Comparison of ENCODE assay signal across 1 cellular context in the genomic region with DNA sequence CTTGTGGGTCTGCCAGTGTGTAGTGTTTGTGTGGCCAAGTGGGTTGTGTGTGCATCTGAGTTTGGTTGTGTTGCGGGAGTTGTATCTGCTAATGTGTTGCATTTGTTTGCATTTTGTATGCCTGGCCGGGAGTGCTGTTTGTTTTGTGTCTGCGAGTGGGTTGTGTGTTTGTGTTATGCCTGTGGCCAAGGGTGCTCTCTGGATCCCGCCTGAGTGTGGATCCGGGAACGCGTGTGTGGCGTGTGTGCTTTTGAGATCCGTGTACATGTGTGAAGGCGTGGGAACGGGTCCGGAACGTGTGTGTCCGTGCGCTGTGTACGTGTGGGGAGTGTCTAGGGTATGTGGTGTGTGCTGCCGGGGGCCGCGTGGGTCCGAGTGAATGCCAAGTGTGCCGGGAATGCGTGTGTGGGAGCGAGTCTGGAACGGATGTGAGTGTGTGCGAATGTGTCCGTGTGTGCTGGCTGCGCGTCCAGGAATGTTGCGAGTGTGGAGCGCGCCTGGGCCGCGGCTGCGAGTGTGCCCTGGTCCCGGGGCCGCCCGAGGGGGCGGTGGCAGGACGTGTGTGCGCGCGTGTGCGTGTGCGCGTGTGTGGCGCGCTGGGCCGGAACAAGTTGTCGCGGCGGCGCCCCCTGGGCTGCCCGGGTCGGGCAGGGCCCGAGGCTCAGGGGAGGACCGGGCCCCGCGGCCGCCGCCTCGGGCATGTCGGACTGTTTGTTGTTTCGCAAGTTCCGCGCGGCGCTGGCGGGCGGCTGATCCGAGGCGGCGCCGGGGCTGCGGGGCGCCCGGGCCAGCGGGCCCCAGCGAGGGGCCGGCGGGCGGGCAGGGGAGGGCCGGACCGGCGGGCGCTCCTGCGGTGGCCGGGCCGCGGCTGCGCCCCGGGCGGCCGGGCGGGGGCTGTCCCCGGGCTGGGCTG.
TF ChIP-seq lines count a peak whose summit lies in the region.

No MANE protein-coding gene starts in this region.

TF ChIP-seq in K562, 482 proteins besides CTCF, POLR2A, EP300 and RAD21 (continued from another document and continues in another):
- TF ChIP-seq, protein P1, sequence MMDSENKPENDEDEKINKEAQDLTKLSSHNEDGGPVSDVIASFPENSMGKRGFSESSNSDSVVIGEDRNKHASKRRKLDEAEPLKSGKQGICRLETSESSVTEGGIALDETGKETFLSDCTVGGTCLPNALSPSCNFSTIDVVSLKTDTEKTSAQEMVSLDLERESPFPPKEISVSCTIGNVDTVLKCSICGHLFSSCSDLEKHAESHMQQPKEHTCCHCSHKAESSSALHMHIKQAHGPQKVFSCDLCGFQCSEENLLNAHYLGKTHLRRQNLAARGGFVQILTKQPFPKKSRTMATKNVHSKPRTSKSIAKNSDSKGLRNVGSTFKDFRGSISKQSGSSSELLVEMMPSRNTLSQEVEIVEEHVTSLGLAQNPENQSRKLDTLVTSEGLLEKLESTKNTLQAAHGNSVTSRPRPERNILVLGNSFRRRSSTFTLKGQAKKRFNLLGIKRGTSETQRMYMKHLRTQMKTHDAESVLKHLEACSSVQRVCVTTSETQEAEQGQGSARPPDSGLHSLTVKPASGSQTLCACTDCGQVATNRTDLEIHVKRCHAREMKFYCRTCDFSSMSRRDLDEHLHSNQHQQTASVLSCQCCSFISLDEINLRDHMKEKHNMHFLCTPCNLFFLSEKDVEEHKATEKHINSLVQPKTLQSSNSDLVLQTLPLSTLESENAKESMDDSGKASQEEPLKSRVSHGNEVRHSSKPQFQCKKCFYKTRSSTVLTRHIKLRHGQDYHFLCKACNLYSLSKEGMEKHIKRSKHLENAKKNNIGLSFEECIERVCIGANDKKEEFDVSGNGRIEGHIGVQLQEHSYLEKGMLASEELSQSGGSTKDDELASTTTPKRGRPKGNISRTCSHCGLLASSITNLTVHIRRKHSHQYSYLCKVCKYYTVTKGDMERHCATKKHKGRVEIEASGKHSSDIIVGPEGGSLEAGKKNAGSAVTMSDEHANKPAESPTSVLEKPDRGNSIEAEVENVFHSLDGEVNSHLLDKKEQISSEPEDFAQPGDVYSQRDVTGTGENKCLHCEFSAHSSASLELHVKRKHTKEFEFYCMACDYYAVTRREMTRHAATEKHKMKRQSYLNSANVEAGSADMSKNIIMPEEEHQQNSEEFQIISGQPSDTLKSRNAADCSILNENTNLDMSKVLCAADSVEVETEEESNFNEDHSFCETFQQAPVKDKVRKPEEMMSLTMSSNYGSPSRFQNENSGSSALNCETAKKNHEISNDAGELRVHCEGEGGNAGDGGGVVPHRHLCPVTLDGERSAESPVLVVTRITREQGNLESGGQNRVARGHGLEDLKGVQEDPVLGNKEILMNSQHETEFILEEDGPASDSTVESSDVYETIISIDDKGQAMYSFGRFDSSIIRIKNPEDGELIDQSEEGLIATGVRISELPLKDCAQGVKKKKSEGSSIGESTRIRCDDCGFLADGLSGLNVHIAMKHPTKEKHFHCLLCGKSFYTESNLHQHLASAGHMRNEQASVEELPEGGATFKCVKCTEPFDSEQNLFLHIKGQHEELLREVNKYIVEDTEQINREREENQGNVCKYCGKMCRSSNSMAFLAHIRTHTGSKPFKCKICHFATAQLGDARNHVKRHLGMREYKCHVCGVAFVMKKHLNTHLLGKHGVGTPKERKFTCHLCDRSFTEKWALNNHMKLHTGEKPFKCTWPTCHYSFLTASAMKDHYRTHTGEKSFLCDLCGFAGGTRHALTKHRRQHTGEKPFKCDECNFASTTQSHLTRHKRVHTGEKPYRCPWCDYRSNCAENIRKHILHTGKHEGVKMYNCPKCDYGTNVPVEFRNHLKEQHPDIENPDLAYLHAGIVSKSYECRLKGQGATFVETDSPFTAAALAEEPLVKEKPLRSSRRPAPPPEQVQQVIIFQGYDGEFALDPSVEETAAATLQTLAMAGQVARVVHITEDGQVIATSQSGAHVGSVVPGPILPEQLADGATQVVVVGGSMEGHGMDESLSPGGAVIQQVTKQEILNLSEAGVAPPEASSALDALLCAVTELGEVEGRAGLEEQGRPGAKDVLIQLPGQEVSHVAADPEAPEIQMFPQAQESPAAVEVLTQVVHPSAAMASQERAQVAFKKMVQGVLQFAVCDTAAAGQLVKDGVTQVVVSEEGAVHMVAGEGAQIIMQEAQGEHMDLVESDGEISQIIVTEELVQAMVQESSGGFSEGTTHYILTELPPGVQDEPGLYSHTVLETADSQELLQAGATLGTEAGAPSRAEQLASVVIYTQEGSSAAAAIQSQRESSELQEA (IDR thresholded peaks at IDR 0.05; ENCODE audit: low read depth) = peak; percentile 47; the same call in 1 of the 2 replicates
- TF ChIP-seq FOXK2 (conservative IDR thresholded peaks at IDR 0.05 in 1 of 2, IDR thresholded peaks at IDR 0.05 in 1 of 2; ENCODE audit: low read depth in 2 of 2) (no peak; a peak in 1 of 4 replicates), ZNF212 (CRISPR knock-in tag; IDR thresholded peaks at IDR 0.05) (no peak), ZNF830 (CRISPR knock-in tag; IDR thresholded peaks at IDR 0.05) (no peak), ZKSCAN3 (CRISPR knock-in tag; IDR thresholded peaks at IDR 0.05) (no peak), NR2F6 (CRISPR knock-in tag; IDR thresholded peaks at IDR 0.05) (no peak), MBD2 (IDR thresholded peaks at IDR 0.05; ENCODE audit: borderline replicate concordance, low read depth) (no peak), ZNF41 (CRISPR knock-in tag; conservative IDR thresholded peaks at IDR 0.05) (no peak), NUFIP1 (IDR thresholded peaks at IDR 0.05; ENCODE audit: partially characterized antibody) (no peak), ZNF23 (CRISPR knock-in tag; IDR thresholded peaks at IDR 0.05) (no peak), ADNP (tag; IDR thresholded peaks at IDR 0.05) (no peak), ZNF143 (CRISPR knock-in tag; IDR thresholded peaks at IDR 0.05) (no peak), PHF21A (IDR thresholded peaks at IDR 0.05; ENCODE audit: borderline replicate concordance, low read depth) (peak; percentile 39; the same call in 1 of the 2 replicates), SAFB2 (IDR thresholded peaks at IDR 0.05; ENCODE audit: borderline replicate concordance, low read depth, low read length, severe bottlenecking) (no peak), ZNF431 (CRISPR knock-in tag; IDR thresholded peaks at IDR 0.05) (no peak), SAFB (IDR thresholded peaks at IDR 0.05; ENCODE audit: borderline replicate concordance, low read depth, low read length) (no peak), KDM5B (IDR thresholded peaks at IDR 0.05; ENCODE audit: insufficient replicate concordance, low read depth, low read length) (no peak), BRCA1 (IDR thresholded peaks at IDR 0.05) (no peak), BRCA1 (CRISPR knock-in tag; IDR thresholded peaks at IDR 0.05) (no peak), ZNF197 (CRISPR knock-in tag; IDR thresholded peaks at IDR 0.05; ENCODE audit: low read depth) (no peak), ATF7 (IDR thresholded peaks at IDR 0.05) (no peak), MCM2 (IDR thresholded peaks at IDR 0.05; ENCODE audit: low read depth) (no peak), TEAD4 (IDR thresholded peaks at IDR 0.05; ENCODE audit: low read length) (no peak), TEAD4 (CRISPR knock-in tag; IDR thresholded peaks at IDR 0.05; ENCODE audit: borderline replicate concordance) (no peak), ETV5 (CRISPR knock-in tag; IDR thresholded peaks at IDR 0.05; ENCODE audit: low read depth) (0 out of 2 replicates have a peak, but pooled peaks have one; percentile 11), ELF2 (CRISPR knock-in tag; IDR thresholded peaks at IDR 0.05) (no peak), KDM2B (CRISPR knock-in tag; IDR thresholded peaks at IDR 0.05) (no peak)
- TF ChIP-seq, protein P2, sequence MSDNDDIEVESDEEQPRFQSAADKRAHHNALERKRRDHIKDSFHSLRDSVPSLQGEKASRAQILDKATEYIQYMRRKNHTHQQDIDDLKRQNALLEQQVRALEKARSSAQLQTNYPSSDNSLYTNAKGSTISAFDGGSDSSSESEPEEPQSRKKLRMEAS (CRISPR knock-in tag; IDR thresholded peaks at IDR 0.05) = no peak
- TF ChIP-seq, protein P3, sequence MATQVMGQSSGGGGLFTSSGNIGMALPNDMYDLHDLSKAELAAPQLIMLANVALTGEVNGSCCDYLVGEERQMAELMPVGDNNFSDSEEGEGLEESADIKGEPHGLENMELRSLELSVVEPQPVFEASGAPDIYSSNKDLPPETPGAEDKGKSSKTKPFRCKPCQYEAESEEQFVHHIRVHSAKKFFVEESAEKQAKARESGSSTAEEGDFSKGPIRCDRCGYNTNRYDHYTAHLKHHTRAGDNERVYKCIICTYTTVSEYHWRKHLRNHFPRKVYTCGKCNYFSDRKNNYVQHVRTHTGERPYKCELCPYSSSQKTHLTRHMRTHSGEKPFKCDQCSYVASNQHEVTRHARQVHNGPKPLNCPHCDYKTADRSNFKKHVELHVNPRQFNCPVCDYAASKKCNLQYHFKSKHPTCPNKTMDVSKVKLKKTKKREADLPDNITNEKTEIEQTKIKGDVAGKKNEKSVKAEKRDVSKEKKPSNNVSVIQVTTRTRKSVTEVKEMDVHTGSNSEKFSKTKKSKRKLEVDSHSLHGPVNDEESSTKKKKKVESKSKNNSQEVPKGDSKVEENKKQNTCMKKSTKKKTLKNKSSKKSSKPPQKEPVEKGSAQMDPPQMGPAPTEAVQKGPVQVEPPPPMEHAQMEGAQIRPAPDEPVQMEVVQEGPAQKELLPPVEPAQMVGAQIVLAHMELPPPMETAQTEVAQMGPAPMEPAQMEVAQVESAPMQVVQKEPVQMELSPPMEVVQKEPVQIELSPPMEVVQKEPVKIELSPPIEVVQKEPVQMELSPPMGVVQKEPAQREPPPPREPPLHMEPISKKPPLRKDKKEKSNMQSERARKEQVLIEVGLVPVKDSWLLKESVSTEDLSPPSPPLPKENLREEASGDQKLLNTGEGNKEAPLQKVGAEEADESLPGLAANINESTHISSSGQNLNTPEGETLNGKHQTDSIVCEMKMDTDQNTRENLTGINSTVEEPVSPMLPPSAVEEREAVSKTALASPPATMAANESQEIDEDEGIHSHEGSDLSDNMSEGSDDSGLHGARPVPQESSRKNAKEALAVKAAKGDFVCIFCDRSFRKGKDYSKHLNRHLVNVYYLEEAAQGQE (CRISPR knock-in tag; IDR thresholded peaks at IDR 0.05; ENCODE audit: low read depth) = no peak
- TF ChIP-seq, protein P4, sequence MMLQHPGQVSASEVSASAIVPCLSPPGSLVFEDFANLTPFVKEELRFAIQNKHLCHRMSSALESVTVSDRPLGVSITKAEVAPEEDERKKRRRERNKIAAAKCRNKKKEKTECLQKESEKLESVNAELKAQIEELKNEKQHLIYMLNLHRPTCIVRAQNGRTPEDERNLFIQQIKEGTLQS (IDR thresholded peaks at IDR 0.05) = no peak
- TF ChIP-seq, protein P4 (CRISPR knock-in tag; conservative IDR thresholded peaks at IDR 0.05) = no peak
- TF ChIP-seq, protein P5, sequence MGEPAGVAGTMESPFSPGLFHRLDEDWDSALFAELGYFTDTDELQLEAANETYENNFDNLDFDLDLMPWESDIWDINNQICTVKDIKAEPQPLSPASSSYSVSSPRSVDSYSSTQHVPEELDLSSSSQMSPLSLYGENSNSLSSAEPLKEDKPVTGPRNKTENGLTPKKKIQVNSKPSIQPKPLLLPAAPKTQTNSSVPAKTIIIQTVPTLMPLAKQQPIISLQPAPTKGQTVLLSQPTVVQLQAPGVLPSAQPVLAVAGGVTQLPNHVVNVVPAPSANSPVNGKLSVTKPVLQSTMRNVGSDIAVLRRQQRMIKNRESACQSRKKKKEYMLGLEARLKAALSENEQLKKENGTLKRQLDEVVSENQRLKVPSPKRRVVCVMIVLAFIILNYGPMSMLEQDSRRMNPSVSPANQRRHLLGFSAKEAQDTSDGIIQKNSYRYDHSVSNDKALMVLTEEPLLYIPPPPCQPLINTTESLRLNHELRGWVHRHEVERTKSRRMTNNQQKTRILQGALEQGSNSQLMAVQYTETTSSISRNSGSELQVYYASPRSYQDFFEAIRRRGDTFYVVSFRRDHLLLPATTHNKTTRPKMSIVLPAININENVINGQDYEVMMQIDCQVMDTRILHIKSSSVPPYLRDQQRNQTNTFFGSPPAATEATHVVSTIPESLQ (CRISPR knock-in tag; IDR thresholded peaks at IDR 0.05) = no peak
- TF ChIP-seq, protein P6, sequence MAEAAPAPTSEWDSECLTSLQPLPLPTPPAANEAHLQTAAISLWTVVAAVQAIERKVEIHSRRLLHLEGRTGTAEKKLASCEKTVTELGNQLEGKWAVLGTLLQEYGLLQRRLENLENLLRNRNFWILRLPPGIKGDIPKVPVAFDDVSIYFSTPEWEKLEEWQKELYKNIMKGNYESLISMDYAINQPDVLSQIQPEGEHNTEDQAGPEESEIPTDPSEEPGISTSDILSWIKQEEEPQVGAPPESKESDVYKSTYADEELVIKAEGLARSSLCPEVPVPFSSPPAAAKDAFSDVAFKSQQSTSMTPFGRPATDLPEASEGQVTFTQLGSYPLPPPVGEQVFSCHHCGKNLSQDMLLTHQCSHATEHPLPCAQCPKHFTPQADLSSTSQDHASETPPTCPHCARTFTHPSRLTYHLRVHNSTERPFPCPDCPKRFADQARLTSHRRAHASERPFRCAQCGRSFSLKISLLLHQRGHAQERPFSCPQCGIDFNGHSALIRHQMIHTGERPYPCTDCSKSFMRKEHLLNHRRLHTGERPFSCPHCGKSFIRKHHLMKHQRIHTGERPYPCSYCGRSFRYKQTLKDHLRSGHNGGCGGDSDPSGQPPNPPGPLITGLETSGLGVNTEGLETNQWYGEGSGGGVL (CRISPR knock-in tag; IDR thresholded peaks at IDR 0.05) = no peak
- TF ChIP-seq, protein P7, sequence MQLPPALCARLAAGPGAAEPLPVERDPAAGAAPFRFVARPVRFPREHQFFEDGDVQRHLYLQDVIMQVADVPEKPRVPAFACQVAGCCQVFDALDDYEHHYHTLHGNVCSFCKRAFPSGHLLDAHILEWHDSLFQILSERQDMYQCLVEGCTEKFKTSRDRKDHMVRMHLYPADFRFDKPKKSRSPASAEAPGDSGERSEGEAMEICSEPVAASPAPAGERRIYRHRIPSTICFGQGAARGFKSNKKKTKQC (CRISPR knock-in tag; IDR thresholded peaks at IDR 0.05) = no peak
- TF ChIP-seq, protein P8, sequence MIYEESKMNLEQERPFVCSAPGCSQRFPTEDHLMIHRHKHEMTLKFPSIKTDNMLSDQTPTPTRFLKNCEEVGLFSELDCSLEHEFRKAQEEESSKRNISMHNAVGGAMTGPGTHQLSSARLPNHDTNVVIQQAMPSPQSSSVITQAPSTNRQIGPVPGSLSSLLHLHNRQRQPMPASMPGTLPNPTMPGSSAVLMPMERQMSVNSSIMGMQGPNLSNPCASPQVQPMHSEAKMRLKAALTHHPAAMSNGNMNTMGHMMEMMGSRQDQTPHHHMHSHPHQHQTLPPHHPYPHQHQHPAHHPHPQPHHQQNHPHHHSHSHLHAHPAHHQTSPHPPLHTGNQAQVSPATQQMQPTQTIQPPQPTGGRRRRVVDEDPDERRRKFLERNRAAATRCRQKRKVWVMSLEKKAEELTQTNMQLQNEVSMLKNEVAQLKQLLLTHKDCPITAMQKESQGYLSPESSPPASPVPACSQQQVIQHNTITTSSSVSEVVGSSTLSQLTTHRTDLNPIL (CRISPR knock-in tag; IDR thresholded peaks at IDR 0.05) = no peak
- TF ChIP-seq, protein P9, sequence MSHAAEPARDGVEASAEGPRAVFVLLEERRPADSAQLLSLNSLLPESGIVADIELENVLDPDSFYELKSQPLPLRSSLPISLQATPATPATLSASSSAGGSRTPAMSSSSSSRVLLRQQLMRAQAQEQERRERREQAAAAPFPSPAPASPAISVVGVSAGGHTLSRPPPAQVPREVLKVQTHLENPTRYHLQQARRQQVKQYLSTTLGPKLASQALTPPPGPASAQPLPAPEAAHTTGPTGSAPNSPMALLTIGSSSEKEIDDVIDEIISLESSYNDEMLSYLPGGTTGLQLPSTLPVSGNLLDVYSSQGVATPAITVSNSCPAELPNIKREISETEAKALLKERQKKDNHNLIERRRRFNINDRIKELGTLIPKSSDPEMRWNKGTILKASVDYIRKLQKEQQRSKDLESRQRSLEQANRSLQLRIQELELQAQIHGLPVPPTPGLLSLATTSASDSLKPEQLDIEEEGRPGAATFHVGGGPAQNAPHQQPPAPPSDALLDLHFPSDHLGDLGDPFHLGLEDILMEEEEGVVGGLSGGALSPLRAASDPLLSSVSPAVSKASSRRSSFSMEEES (CRISPR knock-in tag; IDR thresholded peaks at IDR 0.05) = no peak
